In the genomic region with DNA sequence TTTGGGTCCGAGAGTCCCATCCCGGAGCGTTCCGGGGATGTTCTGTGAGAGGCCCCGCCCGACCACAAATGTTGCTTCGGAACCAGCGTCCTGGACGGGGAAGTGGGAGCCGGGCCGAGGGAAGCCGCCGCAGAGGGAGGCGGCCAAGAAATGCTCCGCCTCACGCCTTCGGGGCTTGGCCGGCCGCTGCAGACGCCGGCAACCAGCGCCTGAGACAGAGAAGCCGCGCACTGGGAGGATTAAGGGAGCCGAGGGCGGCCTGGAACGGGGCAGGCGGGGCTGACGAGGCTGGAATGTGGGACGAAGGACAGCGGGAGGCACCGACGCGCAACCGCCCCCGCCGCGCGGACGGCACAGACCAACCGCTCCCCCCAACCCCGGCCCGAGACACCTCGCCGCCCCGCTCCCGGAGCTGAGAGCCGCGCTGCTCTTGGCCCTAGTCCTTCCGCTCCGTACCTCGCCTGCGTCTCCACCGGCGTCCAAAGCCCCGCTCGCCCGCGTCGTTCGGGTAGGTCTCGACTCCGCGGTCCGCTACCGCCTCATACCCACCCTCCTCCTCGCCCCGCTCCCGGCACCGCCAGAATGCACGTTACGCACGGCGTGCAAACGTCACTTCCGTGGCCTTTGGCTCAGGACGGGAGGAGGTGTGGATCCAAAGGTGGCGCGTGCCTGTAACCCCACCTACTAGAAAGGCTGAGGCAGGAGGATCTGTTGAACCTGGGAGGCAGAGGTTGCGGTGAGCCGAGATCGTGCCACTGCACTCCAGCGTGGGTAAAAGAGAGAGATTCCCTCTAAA, we compare ENCODE assay signal across 1 cellular context.
TF ChIP-seq lines count a peak whose summit lies in the region.

No MANE protein-coding gene starts in this region.

TF ChIP-seq in K562, 482 proteins besides CTCF, POLR2A, EP300 and RAD21 (continued from another document):
- TF ChIP-seq, protein P1, sequence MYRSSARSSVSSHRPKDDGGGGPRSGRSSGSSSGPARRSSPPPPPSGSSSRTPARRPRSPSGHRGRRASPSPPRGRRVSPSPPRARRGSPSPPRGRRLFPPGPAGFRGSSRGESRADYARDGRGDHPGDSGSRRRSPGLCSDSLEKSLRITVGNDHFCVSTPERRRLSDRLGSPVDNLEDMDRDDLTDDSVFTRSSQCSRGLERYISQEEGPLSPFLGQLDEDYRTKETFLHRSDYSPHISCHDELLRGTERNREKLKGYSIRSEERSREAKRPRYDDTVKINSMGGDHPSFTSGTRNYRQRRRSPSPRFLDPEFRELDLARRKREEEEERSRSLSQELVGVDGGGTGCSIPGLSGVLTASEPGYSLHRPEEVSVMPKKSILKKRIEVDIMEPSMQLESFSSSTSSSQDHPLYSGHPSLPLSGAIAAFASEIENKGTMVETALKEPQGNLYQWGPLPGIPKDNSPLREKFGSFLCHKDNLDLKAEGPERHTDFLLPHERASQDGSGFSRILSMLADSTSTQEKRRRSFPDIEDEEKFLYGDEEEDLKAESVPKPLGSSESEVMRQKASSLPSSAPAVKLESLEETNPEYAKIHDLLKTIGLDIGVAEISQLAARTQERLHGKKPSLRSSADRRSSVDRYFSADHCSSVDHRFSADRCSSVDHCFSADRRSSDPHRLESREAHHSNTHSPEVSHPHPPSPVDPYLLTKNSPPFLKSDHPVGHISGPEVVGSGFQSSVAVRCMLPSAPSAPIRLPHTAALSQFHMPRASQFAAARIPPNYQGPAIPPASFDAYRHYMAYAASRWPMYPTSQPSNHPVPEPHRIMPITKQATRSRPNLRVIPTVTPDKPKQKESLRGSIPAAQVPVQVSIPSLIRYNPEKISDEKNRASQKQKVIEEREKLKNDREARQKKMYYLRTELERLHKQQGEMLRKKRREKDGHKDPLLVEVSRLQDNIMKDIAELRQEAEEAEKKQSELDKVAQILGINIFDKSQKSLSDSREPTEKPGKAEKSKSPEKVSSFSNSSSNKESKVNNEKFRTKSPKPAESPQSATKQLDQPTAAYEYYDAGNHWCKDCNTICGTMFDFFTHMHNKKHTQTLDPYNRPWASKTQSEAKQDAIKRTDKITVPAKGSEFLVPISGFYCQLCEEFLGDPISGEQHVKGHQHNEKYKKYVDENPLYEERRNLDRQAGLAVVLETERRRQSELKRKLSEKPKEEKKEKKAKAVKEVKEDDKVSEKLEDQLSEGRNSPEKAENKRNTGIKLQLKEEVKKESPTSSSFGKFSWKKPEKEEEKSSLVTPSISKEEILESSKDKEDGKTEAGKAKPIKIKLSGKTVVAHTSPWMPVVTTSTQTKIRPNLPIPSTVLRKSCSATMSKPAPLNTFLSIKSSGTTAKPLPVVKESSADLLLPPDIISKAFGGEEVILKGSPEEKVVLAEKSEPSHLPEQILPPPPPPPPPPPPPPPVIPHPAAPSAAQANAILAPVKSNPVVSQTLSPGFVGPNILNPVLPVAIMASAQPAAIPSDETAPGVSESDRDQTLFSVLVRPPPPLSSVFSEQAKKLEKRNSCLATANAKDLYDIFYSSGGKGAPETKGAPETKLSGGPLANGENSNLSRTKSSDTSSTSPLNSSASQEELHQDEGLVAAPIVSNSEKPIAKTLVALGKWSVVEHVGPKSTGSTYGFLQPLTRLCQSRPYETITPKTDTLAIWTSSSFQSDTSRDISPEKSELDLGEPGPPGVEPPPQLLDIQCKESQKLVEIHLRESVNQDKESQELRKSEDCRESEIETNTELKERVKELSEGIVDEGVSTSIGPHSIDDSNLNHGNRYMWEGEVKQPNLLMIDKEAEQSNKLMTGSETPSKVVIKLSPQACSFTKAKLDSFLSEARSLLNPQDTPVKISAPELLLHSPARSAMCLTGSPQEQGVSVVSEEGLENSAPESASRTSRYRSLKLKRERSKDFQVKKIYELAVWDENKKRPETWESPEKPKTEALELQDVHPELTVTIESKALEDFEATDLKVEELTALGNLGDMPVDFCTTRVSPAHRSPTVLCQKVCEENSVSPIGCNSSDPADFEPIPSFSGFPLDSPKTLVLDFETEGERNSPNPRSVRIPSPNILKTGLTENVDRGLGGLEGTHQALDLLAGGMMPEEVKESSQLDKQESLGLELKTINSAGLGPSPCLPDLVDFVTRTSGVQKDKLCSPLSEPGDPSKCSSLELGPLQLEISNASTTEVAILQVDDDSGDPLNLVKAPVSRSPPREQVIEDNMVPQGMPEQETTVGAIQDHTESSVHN (IDR thresholded peaks at IDR 0.05; ENCODE audit: borderline replicate concordance in 1 of 2, low read depth in 1 of 2) = no peak
- TF ChIP-seq RBM34 (IDR thresholded peaks at IDR 0.05; ENCODE audit: borderline replicate concordance, insufficient read depth, low read length) (no peak), KDM4B (IDR thresholded peaks at IDR 0.05; ENCODE audit: borderline replicate concordance in 2 of 2, low read depth in 1 of 2) (no peak; a peak in 1 of 4 replicates), CEBPG (CRISPR knock-in tag; IDR thresholded peaks at IDR 0.05) (no peak), CEBPG (tag; conservative IDR thresholded peaks at IDR 0.05 in 1 of 2, IDR thresholded peaks at IDR 0.05 in 1 of 2) (no peak), ZNF699 (CRISPR knock-in tag; IDR thresholded peaks at IDR 0.05; ENCODE audit: insufficient replicate concordance) (no peak), ZBTB1 (CRISPR knock-in tag; IDR thresholded peaks at IDR 0.05; ENCODE audit: borderline replicate concordance, low read depth) (peak; percentile 21; the same call in 1 of the 2 replicates), IFI16 (CRISPR knock-in tag; IDR thresholded peaks at IDR 0.05) (no peak), ATF1 (CRISPR knock-in tag; IDR thresholded peaks at IDR 0.05) (peak; percentile 63; the same call in 1 of the 2 replicates), ATF1 (tag; IDR thresholded peaks at IDR 0.05) (peak; percentile 96), SMAD1 (IDR thresholded peaks at IDR 0.05; ENCODE audit: low read depth, low read length, partially characterized antibody) (peak; percentile 60), ZNF143 (CRISPR knock-in tag; IDR thresholded peaks at IDR 0.05) (no peak), NR1H2 (CRISPR knock-in tag; IDR thresholded peaks at IDR 0.05) (no peak), RB1 (IDR thresholded peaks at IDR 0.05; ENCODE audit: low read depth) (peak; percentile 83), POLR2AphosphoS5 (IDR thresholded peaks at IDR 0.05; ENCODE audit: control insufficient read depth, insufficient read depth, low read depth, low read length) (peak; percentile 91), RBM14 (IDR thresholded peaks at IDR 0.05; ENCODE audit: borderline replicate concordance, insufficient read depth, low read depth, low read length) (no peak), RBFOX2 (IDR thresholded peaks at IDR 0.05; ENCODE audit: low read depth, low read length) (peak; percentile 88), PML (IDR thresholded peaks at IDR 0.05; ENCODE audit: low read length) (peak; percentile 75), ZNF695 (CRISPR knock-in tag; IDR thresholded peaks at IDR 0.05) (no peak), JUND (IDR thresholded peaks at IDR 0.05; ENCODE audit: borderline replicate concordance, low read depth, low read length) (peak; percentile 61; the same call in 1 of the 2 replicates), JUND (tag; IDR thresholded peaks at IDR 0.05; ENCODE audit: borderline replicate concordance, low read depth, low read length) (peak; percentile 51; the same call in 1 of the 3 replicates), COPS2 (conservative IDR thresholded peaks at IDR 0.05) (no peak), TAF1 (IDR thresholded peaks at IDR 0.05; ENCODE audit: control insufficient read depth, extremely low read depth, insufficient read depth, low read length, severe bottlenecking) (peak; percentile 62), HOXB6 (CRISPR knock-in tag; IDR thresholded peaks at IDR 0.05; ENCODE audit: borderline replicate concordance) (no peak), KLF13 (tag; IDR thresholded peaks at IDR 0.05; ENCODE audit: borderline replicate concordance, low read depth) (no peak), KLF1 (tag; IDR thresholded peaks at IDR 0.05) (no peak)
- TF ChIP-seq, protein P2, sequence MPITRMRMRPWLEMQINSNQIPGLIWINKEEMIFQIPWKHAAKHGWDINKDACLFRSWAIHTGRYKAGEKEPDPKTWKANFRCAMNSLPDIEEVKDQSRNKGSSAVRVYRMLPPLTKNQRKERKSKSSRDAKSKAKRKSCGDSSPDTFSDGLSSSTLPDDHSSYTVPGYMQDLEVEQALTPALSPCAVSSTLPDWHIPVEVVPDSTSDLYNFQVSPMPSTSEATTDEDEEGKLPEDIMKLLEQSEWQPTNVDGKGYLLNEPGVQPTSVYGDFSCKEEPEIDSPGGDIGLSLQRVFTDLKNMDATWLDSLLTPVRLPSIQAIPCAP (CRISPR knock-in tag; IDR thresholded peaks at IDR 0.05; ENCODE audit: borderline replicate concordance) = no peak
